8 cellular contexts compared by ENCODE assay signal in genomic region chr3:23917904-23918303, GRCh38. TPM values are rescaled to one million over a fixed set of nuclear protein-coding genes. Genes with fewer than 3 reads are reported as not detected.
A peak's percentile ranks its signal among the peaks of the same experiment; 100 is the strongest.
DNase-seq lines count a peak whose midpoint lies in the region; ATAC-seq and TF ChIP-seq lines count a peak whose summit lies in the region.
"Not testable (repeated sequence)": the region's sequence is repeated elsewhere in the genome, so short reads cannot be mapped to it uniquely, and the experiment has no call there.

No MANE protein-coding gene starts in this region.

- H3K36me3 Mint-ChIP-seq in Calu3 (ENCODE audit: insufficient read depth, unreplicated experiment) (peaks cover 67% of the 10 kb centered on the region), memory B cell (peaks cover 21% of the 10 kb centered on the region)
- peaks cover 46% of the 10 kb centered on the region for H3K36me3 Mint-ChIP-seq in activated CD8-positive, alpha-beta T cell treated with anti-CD3 and anti-CD28 coated beads for 36 hours (ENCODE audit: low read depth)

- not testable (repeated sequence) for DNase-seq in Calu3; NB4 (ENCODE audit: low read depth); activated CD8-positive, alpha-beta T cell treated with anti-CD3 and anti-CD28 coated beads for 36 hours; foreskin keratinocyte; prostate gland (ENCODE audit: low spot score); tibial nerve (ENCODE audit: low spot score in 2 of 2)
- DNase-seq in cardiac fibroblast (ENCODE audit: low read depth in 2 of 2) = peak in 1 of 2 donors; percentile 6
- peak in 1 of 2 donors; percentile 12 for DNase-seq in memory B cell (ENCODE audit: low spot score in 2 of 2)

- H3K9me3 ChIP-seq in prostate gland, tibial nerve: not testable (repeated sequence)

- TF ChIP-seq POLR2A in NB4 (IDR thresholded peaks at IDR 0.05; ENCODE audit: extremely low read depth, insufficient read length); prostate gland (IDR thresholded peaks at IDR 0.05); tibial nerve (IDR thresholded peaks at IDR 0.05): not testable (repeated sequence)

- H3K4me3 ChIP-seq in NB4 (ENCODE audit: low read depth, low read length) (peak overlapping the region; percentile 92), cardiac fibroblast (replicated peaks in 1 of 2; ENCODE audit: low read depth in 2 of 2, low read length in 2 of 2) (peak overlapping the region; percentile 95 to 96), prostate gland (peak overlapping the region; percentile 61 to 80), tibial nerve (peak overlapping the region; percentile 75 to 97 (median 92))

- not testable (repeated sequence) for H3K36me3 ChIP-seq in prostate gland
- peaks cover 0 to 51% (median 4%) of the 10 kb centered on the region in 3 donors for H3K36me3 ChIP-seq in tibial nerve

- H3K4me1 Mint-ChIP-seq in Calu3 (ENCODE audit: low read depth, unreplicated experiment) (peaks cover 11% of the 10 kb centered on the region), memory B cell (peaks cover 27% of the 10 kb centered on the region)
- peaks cover 38% of the 10 kb centered on the region for H3K4me1 Mint-ChIP-seq in activated CD8-positive, alpha-beta T cell treated with anti-CD3 and anti-CD28 coated beads for 36 hours (ENCODE audit: low read depth)

- not testable (repeated sequence) for H3K27me3 Mint-ChIP-seq in Calu3 (ENCODE audit: unreplicated experiment); activated CD8-positive, alpha-beta T cell treated with anti-CD3 and anti-CD28 coated beads for 36 hours; memory B cell

- WGBS in prostate gland = 1% methylated on average over 13 of the region's 13 CpGs
- 0 to 1% methylated on average over 13 of the region's 13 CpGs for WGBS in tibial nerve, 2 donors

- not testable (repeated sequence) for H3K4me1 ChIP-seq in foreskin keratinocyte; prostate gland (replicated peaks)
- peaks cover 0 to 52% (median 17%) of the 10 kb centered on the region in 4 donors for H3K4me1 ChIP-seq in tibial nerve

- H3K27ac ChIP-seq in foreskin keratinocyte = peak overlapping the region; percentile 90
- peak overlapping the region; percentile 87 to 89 for H3K27ac ChIP-seq in prostate gland
- H3K27ac ChIP-seq in tibial nerve = peak overlapping the region; percentile 89 to 97 (median 94)

- not testable (repeated sequence) for H3K27me3 ChIP-seq in foreskin keratinocyte; prostate gland (replicated peaks; ENCODE audit: insufficient read depth); tibial nerve

- BruUV-seq in Calu3 (replicated peaks; lab: Mats Ljungman, UMichigan) = not testable (repeated sequence)

- ATAC-seq in activated CD8-positive, alpha-beta T cell treated with anti-CD3 and anti-CD28 coated beads for 36 hours; foreskin keratinocyte; memory B cell (ENCODE audit: low read depth): not testable (repeated sequence)

- intact Hi-C loops in Calu3 (cut with micrococcal nuclease; ENCODE audit: unreplicated experiment) = loop anchor here (2.0 kb wide), 1 partner anchor 29 kb away; no protein-coding TSS in a partner anchor
- intact Hi-C loops in activated CD8-positive, alpha-beta T cell treated with anti-CD3 and anti-CD28 coated beads for 36 hours (cut with micrococcal nuclease) = loop anchor here (2.0 to 10.0 kb wide), 2 partner anchors 27 to 113 kb away; partner anchors contain the start of genes NR1D2 and UBE2E1
- intact Hi-C loops in prostate gland (cut with DNase I) = loop anchor here (1.0 kb wide), 1 partner anchor 29 kb away; no protein-coding TSS in a partner anchor

- POLR2A ChIA-PET in activated CD8-positive, alpha-beta T cell treated with anti-CD3 and anti-CD28 coated beads for 36 hours (lab: Charles Lee) = interaction anchor here (0.6 to 5.0 kb wide), 16 partner anchors 7 to 124 kb away, joined by 3 to 60 read pairs (median 13); partner anchors contain the start of genes NR1D2 and UBE2E1

- H3K9me3 Mint-ChIP-seq in Calu3 (ENCODE audit: low read depth, unreplicated experiment); activated CD8-positive, alpha-beta T cell treated with anti-CD3 and anti-CD28 coated beads for 36 hours; memory B cell: not testable (repeated sequence)

- H3K4me3 Mint-ChIP-seq in Calu3 (ENCODE audit: low read depth, unreplicated experiment) (peak overlapping the region; percentile 68), memory B cell (peak overlapping the region; percentile 97)
- peak overlapping the region; percentile 99 for H3K4me3 Mint-ChIP-seq in activated CD8-positive, alpha-beta T cell treated with anti-CD3 and anti-CD28 coated beads for 36 hours

- not testable (repeated sequence) for TF ChIP-seq CTCF in Calu3 (IDR thresholded peaks at IDR 0.05; ENCODE audit: unreplicated experiment); NB4 (IDR thresholded peaks at IDR 0.05; ENCODE audit: low read depth, low read length); activated CD8-positive, alpha-beta T cell treated with anti-CD3 and anti-CD28 coated beads for 36 hours (IDR thresholded peaks at IDR 0.05); cardiac fibroblast (IDR thresholded peaks at IDR 0.05; ENCODE audit: low read depth, low read length); foreskin keratinocyte (conservative IDR thresholded peaks at IDR 0.05); prostate gland (IDR thresholded peaks at IDR 0.05); tibial nerve (IDR thresholded peaks at IDR 0.05)

- CTCF ChIA-PET in Calu3 (lab: Charles Lee) = not testable (repeated sequence)
- CTCF ChIA-PET in activated CD8-positive, alpha-beta T cell treated with anti-CD3 and anti-CD28 coated beads for 36 hours (lab: Charles Lee) = interaction anchor here (1.0 kb wide), 1 partner anchor 26 kb away, joined by 3 read pairs; no protein-coding TSS in a partner anchor

- H3K27ac Mint-ChIP-seq in Calu3 (ENCODE audit: unreplicated experiment) = peak overlapping the region; percentile 98
- H3K27ac Mint-ChIP-seq in activated CD8-positive, alpha-beta T cell treated with anti-CD3 and anti-CD28 coated beads for 36 hours = peak overlapping the region; percentile 99
- peak overlapping the region; percentile 95 for H3K27ac Mint-ChIP-seq in memory B cell

- not testable (repeated sequence) for TF ChIP-seq EP300 in tibial nerve (IDR thresholded peaks at IDR 0.05)

RNA-seq across cellular contexts. Expression of gene RPL15, which starts 1.0 kb away (rescaled TPM):
- total RNA-seq in Calu3 (2022) (1,190 and 1,430 TPM in 2 replicates), foreskin keratinocyte (2,112 and 2,154 TPM in 2 replicates), prostate gland (1,000 to 10,000 TPM; 2,124 to 2,276 TPM), tibial nerve (1,000 to 10,000 TPM; 1,296 to 1,829 (median 1,447) TPM)
- 1,000 to 10,000 TPM; 2,671 to 2,747 TPM for total RNA-seq in activated CD8-positive, alpha-beta T cell treated with anti-CD3 and anti-CD28 coated beads for 36 hours
- 3,005 and 3,026 TPM in 2 replicates for polyA plus RNA-seq in foreskin keratinocyte

RNA-seq across cellular contexts. Expression of gene NKIRAS1, which starts 1.1 kb away (rescaled TPM):
- total RNA-seq in Calu3 (2022) (7.5 and 7.7 TPM in 2 replicates), foreskin keratinocyte (7.5 and 9.1 TPM in 2 replicates), prostate gland (10 to 100 TPM in 1 of 2 donors, 1 to 10 TPM in 1; 9.4 to 19.9 TPM), tibial nerve (10 to 100 TPM in 2 of 4 donors, 1 to 10 TPM in 2; 6.6 to 14.9 (median 9.3) TPM)
- 1 to 10 TPM; 3.6 to 3.9 TPM for total RNA-seq in activated CD8-positive, alpha-beta T cell treated with anti-CD3 and anti-CD28 coated beads for 36 hours
- 4.9 and 7.0 TPM in 2 replicates for polyA plus RNA-seq in foreskin keratinocyte

RNA-seq across cellular contexts. Expression of gene NR1D2, which starts 27.2 kb away (rescaled TPM):
- 15.8 and 18.9 TPM in 2 replicates for total RNA-seq in Calu3 (2022)
- 1 to 10 TPM; 3.6 to 4.0 TPM for total RNA-seq in activated CD8-positive, alpha-beta T cell treated with anti-CD3 and anti-CD28 coated beads for 36 hours
- 17.5 and 19.9 TPM in 2 replicates for total RNA-seq in foreskin keratinocyte
- polyA plus RNA-seq in foreskin keratinocyte = 3.7 and 5.5 TPM in 2 replicates
- total RNA-seq in prostate gland = 10 to 100 TPM; 39.8 to 48.9 TPM
- 10 to 100 TPM; 27.3 to 68.2 (median 52.8) TPM for total RNA-seq in tibial nerve
